Comparison of ENCODE assay signal across 24 cellular contexts in genomic region chr19:16561382-16561781, GRCh38. TPM values are rescaled to one million over a fixed set of nuclear protein-coding genes. Genes with fewer than 3 reads are reported as not detected.
DNase-seq lines count a peak whose midpoint lies in the region; ATAC-seq and TF ChIP-seq lines count a peak whose summit lies in the region.
"Had no signal": no experiment of that assay in that cellular context is flagged by ENCODE, and none has a peak within 500 bp of the region (broad histone marks: within the 10 kb centered on the region; RNA-seq: fewer than 3 reads in every experiment).

No MANE protein-coding gene starts in this region.

- H3K4me1 Mint-ChIP-seq in activated naive CD8-positive, alpha-beta T cell treated with anti-CD3 and anti-CD28 coated beads, Interleukin-2, amount 10 ng/mL, durations not matched to agents 7 days and 5 days = peaks cover 17% of the 10 kb centered on the region
- H3K4me1 Mint-ChIP-seq in activated naive CD8-positive, alpha-beta T cell treated with anti-CD3 and anti-CD28 coated beads, Interleukin-2, amount 50 U/mL, for 24 hours = peaks cover 11% of the 10 kb centered on the region
- H3K4me1 Mint-ChIP-seq in nephron progenitor cell = no peaks in the 10 kb centered on the region
- H3K4me1 Mint-ChIP-seq: neural crest cell had no signal

- ATAC-seq in activated naive CD8-positive, alpha-beta T cell treated with anti-CD3 and anti-CD28 coated beads, Interleukin-2, amount 10 ng/mL, durations not matched to agents 7 days and 5 days (ENCODE audit: low read depth) = no peak
- no peak for ATAC-seq in activated naive CD8-positive, alpha-beta T cell treated with anti-CD3 and anti-CD28 coated beads, Interleukin-2, amount 50 U/mL, for 24 hours
- ATAC-seq in HG02870 (IDR thresholded peaks at IDR 0.05; ENCODE audit: unreplicated experiment) (no peak), HG03565 (IDR thresholded peaks at IDR 0.05; ENCODE audit: unreplicated experiment) (no peak), HG03432 (IDR thresholded peaks at IDR 0.05; ENCODE audit: unreplicated experiment) (no peak)
- ATAC-seq: activated CD4-positive, CD25-positive, alpha-beta regulatory T cell treated with anti-CD3 and anti-CD28 coated beads, Interleukin-2, amount 50 U/mL, for 24 hours; activated CD8-positive, alpha-beta T cell treated with anti-CD3 and anti-CD28 coated beads, Interleukin-2, amount 10 ng/mL, durations not matched to agents 7 days and 5 days; GM12878; HepG2; Panc1 had no signal

- H3K36me3 Mint-ChIP-seq in activated naive CD8-positive, alpha-beta T cell treated with anti-CD3 and anti-CD28 coated beads, Interleukin-2, amount 10 ng/mL, durations not matched to agents 7 days and 5 days = peaks cover 47% of the 10 kb centered on the region
- H3K36me3 Mint-ChIP-seq in activated naive CD8-positive, alpha-beta T cell treated with anti-CD3 and anti-CD28 coated beads, Interleukin-2, amount 50 U/mL, for 24 hours (ENCODE audit: low read depth) = peaks cover 55% of the 10 kb centered on the region
- H3K36me3 Mint-ChIP-seq in nephron progenitor cell (ENCODE audit: low read depth) = peaks cover 57% of the 10 kb centered on the region

- no peaks in the 10 kb centered on the region for H3K27me3 Mint-ChIP-seq in activated naive CD8-positive, alpha-beta T cell treated with anti-CD3 and anti-CD28 coated beads, Interleukin-2, amount 10 ng/mL, durations not matched to agents 7 days and 5 days
- H3K27me3 Mint-ChIP-seq in activated naive CD8-positive, alpha-beta T cell treated with anti-CD3 and anti-CD28 coated beads, Interleukin-2, amount 50 U/mL, for 24 hours = no peaks in the 10 kb centered on the region
- no peaks in the 10 kb centered on the region for H3K27me3 Mint-ChIP-seq in nephron progenitor cell (ENCODE audit: low read depth, poor library complexity)

- H3K27ac Mint-ChIP-seq in activated naive CD8-positive, alpha-beta T cell treated with anti-CD3 and anti-CD28 coated beads, Interleukin-2, amount 10 ng/mL, durations not matched to agents 7 days and 5 days = peak overlapping the region; percentile 45
- H3K27ac Mint-ChIP-seq in activated naive CD8-positive, alpha-beta T cell treated with anti-CD3 and anti-CD28 coated beads, Interleukin-2, amount 50 U/mL, for 24 hours = no peak overlapping the region
- H3K27ac Mint-ChIP-seq in nephron progenitor cell = peak overlapping the region; percentile 22
- H3K27ac Mint-ChIP-seq: activated CD8-positive, alpha-beta T cell treated with anti-CD3 and anti-CD28 coated beads, Interleukin-2, amount 10 ng/mL, durations not matched to agents 7 days and 5 days had no signal

- no peaks in the 10 kb centered on the region for H3K9me3 Mint-ChIP-seq in activated naive CD8-positive, alpha-beta T cell treated with anti-CD3 and anti-CD28 coated beads, Interleukin-2, amount 10 ng/mL, durations not matched to agents 7 days and 5 days
- H3K9me3 Mint-ChIP-seq in activated naive CD8-positive, alpha-beta T cell treated with anti-CD3 and anti-CD28 coated beads, Interleukin-2, amount 50 U/mL, for 24 hours = no peaks in the 10 kb centered on the region
- H3K9me3 Mint-ChIP-seq in nephron progenitor cell = no peaks in the 10 kb centered on the region
- H3K9me3 Mint-ChIP-seq: neural crest cell had no signal

- no peak overlapping the region for H3K4me3 Mint-ChIP-seq in activated naive CD8-positive, alpha-beta T cell treated with anti-CD3 and anti-CD28 coated beads, Interleukin-2, amount 10 ng/mL, durations not matched to agents 7 days and 5 days
- no peak overlapping the region for H3K4me3 Mint-ChIP-seq in activated naive CD8-positive, alpha-beta T cell treated with anti-CD3 and anti-CD28 coated beads, Interleukin-2, amount 50 U/mL, for 24 hours
- no peak overlapping the region for H3K4me3 Mint-ChIP-seq in nephron progenitor cell
- H3K4me3 Mint-ChIP-seq: activated CD8-positive, alpha-beta T cell treated with anti-CD3 and anti-CD28 coated beads, Interleukin-2, amount 10 ng/mL, durations not matched to agents 7 days and 5 days; neural crest cell had no signal

- POLR2A ChIA-PET in activated naive CD8-positive, alpha-beta T cell treated with anti-CD3 and anti-CD28 coated beads, Interleukin-2, amount 10 ng/mL, durations not matched to agents 7 days and 5 days (lab: Charles Lee) = no interaction called here

- no peak for DNase-seq in activated naive CD8-positive, alpha-beta T cell treated with anti-CD3 and anti-CD28 coated beads, Interleukin-2, amount 10 ng/mL, durations not matched to agents 7 days and 5 days
- DNase-seq in activated naive CD8-positive, alpha-beta T cell treated with anti-CD3 and anti-CD28 coated beads, Interleukin-2, amount 50 U/mL, for 24 hours = no peak
- DNase-seq in cerebellar cortex (ENCODE audit: low spot score) (peak; percentile 85), nephron progenitor cell (no peak), NCI-H510A (lab: John Stamatoyannopoulos, UW) (no peak)
- DNase-seq: activated CD8-positive, alpha-beta T cell treated with anti-CD3 and anti-CD28 coated beads, Interleukin-2, amount 10 ng/mL, durations not matched to agents 7 days and 5 days; activated gamma-delta T cell treated with Interleukin-2 at 50 U/mL for 16 hours; activated T-cell treated with anti-CD3 and anti-CD28 coated beads, Interleukin-2, amount 50 U/mL, for 1 hour; BE2C; Caco-2; DND-41; NCI-H1048; NCI-H2081 treated with DMSO at 0.1 percent for 48 hours; NCI-H524; SIG-M5; SW 1271 had no signal

- no peak for TF ChIP-seq CTCF in nephron progenitor cell (IDR thresholded peaks at IDR 0.05)

RNA-seq across cellular contexts. Expression of gene SLC35E1, which starts 10.8 kb away (rescaled TPM):
- total RNA-seq in activated naive CD8-positive, alpha-beta T cell treated with anti-CD3 and anti-CD28 coated beads, Interleukin-2, amount 10 ng/mL, durations not matched to agents 7 days and 5 days = 10 to 100 TPM; 43.4 to 44.5 TPM

RNA-seq across cellular contexts. Expression of gene CHERP, which starts 19.1 kb away (rescaled TPM):
- total RNA-seq in activated naive CD8-positive, alpha-beta T cell treated with anti-CD3 and anti-CD28 coated beads, Interleukin-2, amount 10 ng/mL, durations not matched to agents 7 days and 5 days = 10 to 100 TPM; 65.5 to 67.0 TPM
